Comparison of ENCODE assay signal across 15 cellular contexts in the genomic region with DNA sequence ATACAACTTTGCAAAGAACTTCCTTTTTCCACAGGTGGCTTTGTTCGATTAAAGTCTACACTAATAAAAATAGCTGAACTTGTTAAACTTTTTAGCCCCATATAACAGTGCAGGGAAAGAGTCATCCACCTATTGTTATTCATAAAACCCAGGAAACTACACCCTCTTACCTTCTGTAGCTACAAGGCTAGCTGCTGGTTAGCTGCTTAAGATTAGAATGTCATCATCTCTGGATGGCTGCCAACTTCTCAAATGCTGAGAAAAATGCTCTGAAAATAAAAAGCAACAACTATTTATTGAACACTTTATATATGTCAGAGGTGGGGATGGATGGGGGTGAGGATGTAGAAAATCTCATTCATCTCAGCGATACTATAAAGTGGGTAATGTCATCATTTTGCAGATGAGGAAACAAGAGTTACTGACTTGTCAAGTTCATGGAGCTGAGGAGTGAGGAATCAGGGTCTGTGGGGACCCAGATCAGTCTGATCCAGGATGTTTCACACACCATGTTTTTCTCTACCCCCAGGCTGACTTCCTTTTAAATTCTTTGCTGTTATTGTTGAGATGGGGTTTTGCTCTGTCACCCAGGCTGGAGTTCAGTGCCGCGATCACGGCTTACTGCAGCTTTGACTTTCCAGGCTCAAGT. TPM values are rescaled to one million over a fixed set of nuclear protein-coding genes. Genes with fewer than 3 reads are reported as not detected.
DNase-seq lines count a peak whose midpoint lies in the region; ATAC-seq and TF ChIP-seq lines count a peak whose summit lies in the region.
"Had no signal": no experiment of that assay in that cellular context is flagged by ENCODE, and none has a peak within 500 bp of the region (broad histone marks: within the 10 kb centered on the region; RNA-seq: fewer than 3 reads in every experiment).

No MANE protein-coding gene starts in this region.

- TF ChIP-seq CTCF in cardiac muscle cell (IDR thresholded peaks at IDR 0.05; ENCODE audit: low read depth, low read length) (no peak), right atrium auricular region (IDR thresholded peaks at IDR 0.05) (no peak), SK-N-SH (IDR thresholded peaks at IDR 0.05) (no peak), colonic mucosa (IDR thresholded peaks at IDR 0.05) (no peak)

- POLR2A ChIA-PET in SK-N-SH (lab: Yijun Ruan, JAX), result no interaction called here
- POLR2A ChIA-PET in activated CD4-positive, alpha-beta T cell treated with anti-CD3 and anti-CD28 coated beads, Interleukin-2, amount 10 ng/mL, durations not matched to agents 7 days and 5 days (lab: Charles Lee), result no interaction called here

- H3K9me3 ChIP-seq in cardiac muscle cell (ENCODE audit: low read depth) (no peaks in the 10 kb centered on the region), right atrium auricular region (no peaks in the 10 kb centered on the region), SK-N-SH (no peaks in the 10 kb centered on the region), colonic mucosa (no peaks in the 10 kb centered on the region)
- H3K9me3 ChIP-seq: BE2C, body of pancreas, esophagus muscularis mucosa had no signal

- peaks cover 20% of the 10 kb centered on the region for H3K36me3 Mint-ChIP-seq in activated CD4-positive, alpha-beta T cell treated with anti-CD3 and anti-CD28 coated beads, Interleukin-2, amount 10 ng/mL, durations not matched to agents 7 days and 5 days (ENCODE audit: low read depth)

- H3K4me3 Mint-ChIP-seq in activated CD4-positive, alpha-beta T cell treated with anti-CD3 and anti-CD28 coated beads, Interleukin-2, amount 10 ng/mL, durations not matched to agents 7 days and 5 days, result no peak overlapping the region

- H3K4me1 Mint-ChIP-seq in activated CD4-positive, alpha-beta T cell treated with anti-CD3 and anti-CD28 coated beads, Interleukin-2, amount 10 ng/mL, durations not matched to agents 7 days and 5 days, result no peaks in the 10 kb centered on the region

- H2AFZ ChIP-seq in SK-N-SH (ENCODE audit: low read depth), result no peak overlapping the region

- no peak overlapping the region for H3K9ac ChIP-seq in SK-N-SH
- H3K9ac ChIP-seq in colonic mucosa (ENCODE audit: low read depth in 2 of 2, low read length in 2 of 2), result no peak overlapping the region

- no peaks in the 10 kb centered on the region for H3K9me2 ChIP-seq in SK-N-SH

- no peak for ATAC-seq in HG02623 (IDR thresholded peaks at IDR 0.05; ENCODE audit: unreplicated experiment)
- ATAC-seq: body of pancreas had no signal

- no peak overlapping the region for H3K4me3 ChIP-seq in cardiac muscle cell
- no peak overlapping the region for H3K4me3 ChIP-seq in right atrium auricular region
- no peak overlapping the region for H3K4me3 ChIP-seq in SK-N-SH (ENCODE audit: low read depth in 2 of 2, low read length in 1 of 2)
- H3K4me3 ChIP-seq in colonic mucosa, result no peak overlapping the region
- H3K4me3 ChIP-seq: body of pancreas, esophagus muscularis mucosa, smooth muscle cell had no signal

- TF ChIP-seq EP300 in SK-N-SH (IDR thresholded peaks at IDR 0.05; ENCODE audit: borderline replicate concordance in 1 of 2, low read depth in 1 of 2, low read length in 1 of 2), result no peak

- H3K4me2 ChIP-seq in SK-N-SH, result no peak overlapping the region
- H3K4me2 ChIP-seq: smooth muscle cell had no signal

- H3K9me3 Mint-ChIP-seq in activated CD4-positive, alpha-beta T cell treated with anti-CD3 and anti-CD28 coated beads, Interleukin-2, amount 10 ng/mL, durations not matched to agents 7 days and 5 days, result no peaks in the 10 kb centered on the region

- peaks cover 15% of the 10 kb centered on the region for H3K4me1 ChIP-seq in cardiac muscle cell (ENCODE audit: low read depth)
- peaks cover 0 to 9% of the 10 kb centered on the region in 2 donors for H3K4me1 ChIP-seq in right atrium auricular region
- H3K4me1 ChIP-seq in SK-N-SH (ENCODE audit: control insufficient read depth in 1 of 2, insufficient read depth in 2 of 2, low read depth in 1 of 2, low read length in 1 of 2), result no peaks in the 10 kb centered on the region
- H3K4me1 ChIP-seq in colonic mucosa, result no peaks in the 10 kb centered on the region
- H3K4me1 ChIP-seq: BE2C, body of pancreas had no signal

- 95% methylated on average over 5 of the region's 5 CpGs for WGBS in SK-N-SH (ENCODE audit: low lambda C conversion rate)

- H3K36me3 ChIP-seq in cardiac muscle cell (peaks cover 10% of the 10 kb centered on the region), right atrium auricular region (peaks cover 23% of the 10 kb centered on the region), SK-N-SH (replicated peaks in 1 of 2; ENCODE audit: control insufficient read depth in 1 of 2, insufficient read depth in 2 of 2, low read length in 1 of 2) (peaks cover 7 to 41% of the 10 kb centered on the region in 2 experiments), colonic mucosa (no peaks in the 10 kb centered on the region)

- peak; percentile 24 to 61 for DNase-seq in cardiac muscle cell (ENCODE audit: low read depth in 1 of 2, low spot score in 1 of 2)
- no peak for DNase-seq in right atrium auricular region (ENCODE audit: low spot score)
- no peak for DNase-seq in SK-N-SH
- DNase-seq in fibroblast of peridontal ligament (ENCODE audit: extremely low read depth), result peak; percentile 50
- DNase-seq in colonic mucosa, result no peak
- DNase-seq in central memory CD4-positive, alpha-beta T cell, result no peak
- no peak for DNase-seq in activated CD4-positive, alpha-beta T cell treated with anti-CD3 and anti-CD28 coated beads, Interleukin-2, amount 10 ng/mL, durations not matched to agents 7 days and 5 days
- DNase-seq: BE2C, body of pancreas, GDM1, NCI-H2029, trophoblast cell had no signal

- no peaks in the 10 kb centered on the region for H3K27me3 Mint-ChIP-seq in activated CD4-positive, alpha-beta T cell treated with anti-CD3 and anti-CD28 coated beads, Interleukin-2, amount 10 ng/mL, durations not matched to agents 7 days and 5 days

- no peak for TF ChIP-seq RAD21 in SK-N-SH (IDR thresholded peaks at IDR 0.05; ENCODE audit: low read length)

- intact Hi-C loops in colonic mucosa (cut with DNase I), result no loop called here

- H3K27ac ChIP-seq in cardiac muscle cell (peak overlapping the region; percentile 60), right atrium auricular region (peak overlapping the region in 1 of 2 donors; percentile 9), SK-N-SH (ENCODE audit: low read depth in 2 of 2, low read length in 1 of 2) (peak overlapping the region in 1 of 2 experiments; percentile 16; a peak in 2 of 4 replicates), colonic mucosa (no peak overlapping the region)
- H3K27ac ChIP-seq: body of pancreas, esophagus muscularis mucosa had no signal

- H3K27ac Mint-ChIP-seq in activated CD4-positive, alpha-beta T cell treated with anti-CD3 and anti-CD28 coated beads, Interleukin-2, amount 10 ng/mL, durations not matched to agents 7 days and 5 days, result no peak overlapping the region

- no peaks in the 10 kb centered on the region for H4K20me1 ChIP-seq in SK-N-SH (ENCODE audit: insufficient read depth)

- H3K27me3 ChIP-seq in cardiac muscle cell (no peaks in the 10 kb centered on the region), right atrium auricular region (no peaks in the 10 kb centered on the region), SK-N-SH (ENCODE audit: insufficient read depth) (no peaks in the 10 kb centered on the region), colonic mucosa (no peaks in the 10 kb centered on the region)
- H3K27me3 ChIP-seq: BE2C, body of pancreas, esophagus muscularis mucosa had no signal

- CTCF ChIA-PET in SK-N-SH (lab: Yijun Ruan, JAX), result interaction anchor here (1.1 to 6.4 kb wide), 4 partner anchors 9 to 109 kb away, joined by 3 to 47 read pairs (median 4); no protein-coding TSS in a partner anchor
- CTCF ChIA-PET in activated CD4-positive, alpha-beta T cell treated with anti-CD3 and anti-CD28 coated beads, Interleukin-2, amount 10 ng/mL, durations not matched to agents 7 days and 5 days (lab: Charles Lee), result interaction anchor here (0.6 to 1.5 kb wide), 4 partner anchors 10 to 746 kb away, joined by 3 to 4 read pairs (median 4); no protein-coding TSS in a partner anchor

- peaks cover 14% of the 10 kb centered on the region for H3F3A ChIP-seq in SK-N-SH (replicated peaks; ENCODE audit: insufficient read depth)

- H3K79me2 ChIP-seq in SK-N-SH (ENCODE audit: insufficient read depth), result no peaks in the 10 kb centered on the region

TF ChIP-seq in SK-N-SH, 30 proteins besides CTCF, POLR2A, EP300 and RAD21:
- TF ChIP-seq CHD2 (IDR thresholded peaks at IDR 0.05; ENCODE audit: low read length, partially characterized antibody) (no peak), JUND (IDR thresholded peaks at IDR 0.05) (no peak), YY1 (IDR thresholded peaks at IDR 0.05; ENCODE audit: low read depth) (no peak), GATA2 (CRISPR knock-in tag; IDR thresholded peaks at IDR 0.05) (no peak), NFIC (IDR thresholded peaks at IDR 0.05; ENCODE audit: borderline replicate concordance) (peak; percentile 26; the same call in 1 of the 2 replicates)
- TF ChIP-seq, protein P1, sequence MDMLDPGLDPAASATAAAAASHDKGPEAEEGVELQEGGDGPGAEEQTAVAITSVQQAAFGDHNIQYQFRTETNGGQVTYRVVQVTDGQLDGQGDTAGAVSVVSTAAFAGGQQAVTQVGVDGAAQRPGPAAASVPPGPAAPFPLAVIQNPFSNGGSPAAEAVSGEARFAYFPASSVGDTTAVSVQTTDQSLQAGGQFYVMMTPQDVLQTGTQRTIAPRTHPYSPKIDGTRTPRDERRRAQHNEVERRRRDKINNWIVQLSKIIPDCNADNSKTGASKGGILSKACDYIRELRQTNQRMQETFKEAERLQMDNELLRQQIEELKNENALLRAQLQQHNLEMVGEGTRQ (IDR thresholded peaks at IDR 0.05; ENCODE audit: borderline replicate concordance, low read depth, low read length), result no peak
TF ChIP-seq in SK-N-SH: peak in this region for 1.

RNA-seq across cellular contexts. Expression of a gene that starts 17.1 kb away (rescaled TPM):
- total RNA-seq in cardiac muscle cell, result 252 and 394 TPM in 2 replicates
- polyA plus RNA-seq in cardiac muscle cell, result 903 and 1,079 TPM in 2 replicates
- total RNA-seq in right atrium auricular region, result 100 to 1,000 TPM; 323 to 740 TPM
- 277 and 307 TPM in 2 replicates for polyA plus RNA-seq in SK-N-SH (2012; rRNA removed)
- 465 and 612 TPM in 2 replicates for polyA plus RNA-seq in SK-N-SH (2012; cell fraction: cytosol; rRNA removed)
- 43.6 and 56.1 TPM in 2 replicates for polyA plus RNA-seq in SK-N-SH (2012; cell fraction: nucleus; rRNA removed)
- 100 to 1,000 TPM; 186 to 242 TPM for total RNA-seq in colonic mucosa
- total RNA-seq in activated CD4-positive, alpha-beta T cell treated with anti-CD3 and anti-CD28 coated beads, Interleukin-2, amount 10 ng/mL, durations not matched to agents 7 days and 5 days, result 100 to 1,000 TPM; 134 to 143 TPM

RNA-seq across cellular contexts. Expression of a gene that starts 17.2 kb away (rescaled TPM):
- 18.5 and 18.6 TPM in 2 replicates for total RNA-seq in cardiac muscle cell
- 18.3 and 20.4 TPM in 2 replicates for polyA plus RNA-seq in cardiac muscle cell
- 10 to 100 TPM; 13.9 to 18.1 TPM for total RNA-seq in right atrium auricular region
- 6.2 and 7.9 TPM in 2 replicates for polyA plus RNA-seq in SK-N-SH (2012; rRNA removed)
- polyA plus RNA-seq in SK-N-SH (2012; cell fraction: cytosol; rRNA removed), result 10.1 and 11.8 TPM in 2 replicates
- polyA plus RNA-seq in SK-N-SH (2012; cell fraction: nucleus; rRNA removed), result 5.6 and 10.4 TPM in 2 replicates
- 10 to 100 TPM; 23.8 to 24.9 TPM for total RNA-seq in colonic mucosa
- 10 to 100 TPM; 26.9 TPM for total RNA-seq in activated CD4-positive, alpha-beta T cell treated with anti-CD3 and anti-CD28 coated beads, Interleukin-2, amount 10 ng/mL, durations not matched to agents 7 days and 5 days

Comparison
In these comparisons a context has a peak if more than half of its experiments do, and no peak if none do; other contexts are left out.
1. DNase-seq: peak in cardiac muscle cell (2 of 2) and fibroblast of peridontal ligament (single experiment); none in right atrium auricular region (single experiment), SK-N-SH (single experiment), colonic mucosa (single experiment), central memory CD4-positive, alpha-beta T cell (single experiment) and activated CD4-positive, alpha-beta T cell treated with anti-CD3 and anti-CD28 coated beads, Interleukin-2, amount 10 ng/mL, durations not matched to agents 7 days and 5 days (single experiment).